Comparison of ENCODE assay signal across 8 cellular contexts in the genomic region with DNA sequence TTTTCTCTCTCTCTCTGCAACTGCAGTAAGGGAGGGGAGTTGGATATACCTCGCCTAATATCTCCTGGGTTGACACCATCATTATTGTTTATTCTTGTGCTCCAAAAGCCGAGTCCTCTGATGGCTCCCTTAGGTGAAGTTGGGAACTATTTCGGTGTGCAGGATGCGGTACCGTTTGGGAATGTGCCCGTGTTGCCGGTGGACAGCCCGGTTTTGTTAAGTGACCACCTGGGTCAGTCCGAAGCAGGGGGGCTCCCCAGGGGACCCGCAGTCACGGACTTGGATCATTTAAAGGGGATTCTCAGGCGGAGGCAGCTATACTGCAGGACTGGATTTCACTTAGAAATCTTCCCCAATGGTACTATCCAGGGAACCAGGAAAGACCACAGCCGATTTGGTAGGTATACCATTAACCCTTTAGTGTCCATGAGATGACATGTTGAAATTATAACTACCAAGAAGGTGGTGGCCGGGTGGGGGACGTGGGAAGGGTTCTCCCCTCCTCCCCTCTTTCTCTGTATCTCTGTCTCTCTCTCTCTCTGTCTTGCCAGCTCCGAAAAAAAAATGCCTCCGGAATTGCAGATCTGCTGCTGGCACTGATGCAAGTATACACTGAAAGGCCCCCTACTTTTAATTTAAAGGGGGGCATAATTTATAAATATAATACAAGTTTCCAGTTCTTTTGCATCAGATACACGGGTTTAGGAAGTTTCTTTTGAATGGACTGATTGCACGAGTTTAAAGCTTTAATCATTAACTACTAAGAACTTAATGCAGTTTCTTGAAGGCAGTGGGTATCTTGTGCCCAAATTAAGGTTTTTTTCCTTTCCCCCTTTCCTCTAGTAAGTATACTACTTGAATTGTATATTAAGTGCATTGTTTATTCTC. TPM values are rescaled to one million over a fixed set of nuclear protein-coding genes. Genes with fewer than 3 reads are reported as not detected.
A peak's percentile ranks its signal among the peaks of the same experiment; 100 is the strongest.
DNase-seq lines count a peak whose midpoint lies in the region; ATAC-seq and TF ChIP-seq lines count a peak whose summit lies in the region.

No MANE protein-coding gene starts in this region.

- peaks cover 58% of the 10 kb centered on the region for H3K27me3 Mint-ChIP-seq in activated T-cell treated with anti-CD3 and anti-CD28 coated beads, Interleukin-2, amount 50 U/mL, for 72 hours (ENCODE audit: low read depth)
- peaks cover 15% of the 10 kb centered on the region for H3K27me3 Mint-ChIP-seq in memory B cell

- H3K36me3 ChIP-seq in right atrium auricular region, result no peaks in the 10 kb centered on the region
- H3K36me3 ChIP-seq in upper lobe of left lung, result no peaks in the 10 kb centered on the region
- no peaks in the 10 kb centered on the region for H3K36me3 ChIP-seq in aorta (ENCODE audit: control insufficient read depth in 1 of 2, insufficient read depth in 2 of 2, low read length in 1 of 2)

- DNase-seq in right atrium auricular region (ENCODE audit: low spot score), result no peak
- no peak for DNase-seq in Right ventricle myocardium superior
- no peak for DNase-seq in activated T-cell treated with anti-CD3 and anti-CD28 coated beads, Interleukin-2, amount 50 U/mL, for 72 hours
- no peak for DNase-seq in memory B cell (ENCODE audit: low spot score in 2 of 2)
- no peak for DNase-seq in upper lobe of left lung
- no peak for DNase-seq in AML-193 (lab: John Stamatoyannopoulos, UW)
- no peak for DNase-seq in GM19238 (ENCODE audit: insufficient read length, low spot score)
- no peak for DNase-seq in aorta

- H3K4me3 Mint-ChIP-seq in activated T-cell treated with anti-CD3 and anti-CD28 coated beads, Interleukin-2, amount 50 U/mL, for 72 hours, result peak overlapping the region; percentile 82 to 94
- H3K4me3 Mint-ChIP-seq in memory B cell, result peak overlapping the region; percentile 88

- H3K4me3 ChIP-seq in right atrium auricular region (peak overlapping the region; percentile 55 to 76), upper lobe of left lung (peak overlapping the region in 3 of 4 donors; percentile 55 to 74 (median 70)), aorta (ENCODE audit: low read length in 2 of 2) (no peak overlapping the region)

- peaks cover 46% of the 10 kb centered on the region for H3K4me1 Mint-ChIP-seq in activated T-cell treated with anti-CD3 and anti-CD28 coated beads, Interleukin-2, amount 50 U/mL, for 72 hours (ENCODE audit: low read depth)
- H3K4me1 Mint-ChIP-seq in memory B cell, result peaks cover 27% of the 10 kb centered on the region

- TF ChIP-seq CTCF in right atrium auricular region (IDR thresholded peaks at IDR 0.05) (no peak), upper lobe of left lung (IDR thresholded peaks at IDR 0.05) (no peak)

- no peaks in the 10 kb centered on the region for H3K9me3 Mint-ChIP-seq in activated T-cell treated with anti-CD3 and anti-CD28 coated beads, Interleukin-2, amount 50 U/mL, for 72 hours
- H3K9me3 Mint-ChIP-seq in memory B cell, result no peaks in the 10 kb centered on the region

- H3K36me3 Mint-ChIP-seq in activated T-cell treated with anti-CD3 and anti-CD28 coated beads, Interleukin-2, amount 50 U/mL, for 72 hours (ENCODE audit: insufficient read depth in 2 of 2), result no peaks in the 10 kb centered on the region
- no peaks in the 10 kb centered on the region for H3K36me3 Mint-ChIP-seq in memory B cell

- WGBS in upper lobe of left lung, 2 donors, result 0 to 2% methylated on average over 14 to 19 of the region's 19 CpGs
- WGBS in aorta, 2 donors, result 2% methylated on average over 19 of the region's 19 CpGs

- H3K27me3 ChIP-seq in right atrium auricular region (no peaks in the 10 kb centered on the region), upper lobe of left lung (peaks cover 0 to 41% (median 15%) of the 10 kb centered on the region in 4 donors), aorta (ENCODE audit: control insufficient read depth in 1 of 2, insufficient read depth in 2 of 2, low read length in 1 of 2) (peaks cover 0 to 2% of the 10 kb centered on the region in 2 donors)

- H3K4me1 ChIP-seq in right atrium auricular region (peaks cover 0 to 68% of the 10 kb centered on the region in 2 donors), upper lobe of left lung (peaks cover 53 to 73% (median 58%) of the 10 kb centered on the region in 4 donors), aorta (ENCODE audit: control insufficient read depth in 1 of 2, insufficient read depth in 2 of 2, low read length in 2 of 2) (no peaks in the 10 kb centered on the region)

- ATAC-seq in Right ventricle myocardium superior (ENCODE audit: poor library complexity), result no peak
- ATAC-seq in activated T-cell treated with anti-CD3 and anti-CD28 coated beads, Interleukin-2, amount 50 U/mL, for 72 hours (replicated peaks in 1 of 2), result no peak
- no peak for ATAC-seq in memory B cell (ENCODE audit: low read depth)
- no peak for ATAC-seq in upper lobe of left lung (ENCODE audit: low FRiP score in 2 of 2)
- no peak for ATAC-seq in aorta (ENCODE audit: low FRiP score)

- H3K9me3 ChIP-seq in right atrium auricular region, result no peaks in the 10 kb centered on the region
- no peaks in the 10 kb centered on the region for H3K9me3 ChIP-seq in upper lobe of left lung
- no peaks in the 10 kb centered on the region for H3K9me3 ChIP-seq in aorta (ENCODE audit: control insufficient read depth, low read length)

- intact Hi-C loops in Right ventricle myocardium superior (cut with DNase I), result no loop called here
- intact Hi-C loops in aorta (cut with DNase I), result no loop called here

- TF ChIP-seq POLR2A in upper lobe of left lung (IDR thresholded peaks at IDR 0.05), result no peak

- TF ChIP-seq EP300 in upper lobe of left lung (IDR thresholded peaks at IDR 0.05), result no peak

- no peak overlapping the region for H3K27ac Mint-ChIP-seq in activated T-cell treated with anti-CD3 and anti-CD28 coated beads, Interleukin-2, amount 50 U/mL, for 72 hours
- H3K27ac Mint-ChIP-seq in memory B cell, result no peak overlapping the region

- H3K27ac ChIP-seq in right atrium auricular region (peak overlapping the region; percentile 84 to 88), upper lobe of left lung (no peak overlapping the region), aorta (ENCODE audit: low read depth in 1 of 2, low read length in 2 of 2) (no peak overlapping the region)

RNA-seq across cellular contexts. Expression of a gene that starts 1.2 kb away (rescaled TPM):
- total RNA-seq in right atrium auricular region (1 to 10 TPM; 3.2 to 5.9 TPM), Right ventricle myocardium superior (9.5 TPM), upper lobe of left lung (1 to 10 TPM in 2 of 6 donors, under 1 TPM in 3, not detected in 1; 0.11 to 3.6 (median 0.79) TPM), aorta (1 to 10 TPM in 1 of 2 donors, under 1 TPM in 1; 0.62 to 6.1 TPM)
- total RNA-seq in activated T-cell treated with anti-CD3 and anti-CD28 coated beads, Interleukin-2, amount 50 U/mL, for 72 hours, result under 1 TPM; 0.46 to 0.67 TPM
- polyA plus RNA-seq in aorta, result not detected

Comparison
In these comparisons a context has a peak if more than half of its experiments do, and no peak if none do; other contexts are left out.
1. H3K27ac ChIP-seq: peak in right atrium auricular region (2 of 2); none in upper lobe of left lung (0 of 4) and aorta (0 of 2).
2. H3K4me3 ChIP-seq: peak in right atrium auricular region (2 of 2) and upper lobe of left lung (3 of 4); none in aorta (0 of 2).